Comparison of ENCODE assay signal across 20 cellular contexts in the genomic region with DNA sequence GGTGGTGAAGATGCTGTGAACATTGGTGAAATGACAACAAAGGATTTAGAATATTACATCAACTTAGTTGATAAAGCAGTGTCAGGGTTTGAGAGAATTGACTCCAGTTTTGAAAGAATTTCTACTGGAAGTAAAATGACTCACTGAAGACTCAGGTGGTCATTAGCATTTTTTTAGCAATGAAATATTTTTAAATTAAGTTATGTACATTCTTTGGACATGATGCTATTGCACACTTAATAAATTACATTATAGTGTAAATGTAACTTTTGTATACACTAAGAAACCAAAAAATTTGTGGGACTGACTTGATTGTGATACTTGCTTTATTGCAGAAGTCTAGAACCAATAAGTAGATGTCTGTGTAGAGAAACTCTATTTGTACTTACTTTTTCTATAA.
"Had no signal": no experiment of that assay in that cellular context is flagged by ENCODE, and none has a peak within 500 bp of the region (broad histone marks: within the 10 kb centered on the region; RNA-seq: fewer than 3 reads in every experiment).

No MANE protein-coding gene starts in this region.

- H3K27me3 ChIP-seq: cardiac muscle cell, thyroid gland had no signal

- H3K9me3 Mint-ChIP-seq: activated naive CD4-positive, alpha-beta T cell treated with anti-CD3 and anti-CD28 coated beads, Interleukin-2, amount 50 U/mL, for 24 hours; effector memory CD8-positive, alpha-beta T cell; natural killer cell treated with Interleukin-12 subunit alpha and Interleukin-12 subunit beta and Interleukin-15 and Interleukin-18, amount 100 ng/mL, for 72 hours; T-cell had no signal

- H3K9me3 ChIP-seq: thyroid gland had no signal

- H3K4me3 Mint-ChIP-seq: activated CD4-positive, alpha-beta T cell treated with anti-CD3 and anti-CD28 coated beads, Interleukin-2, amount 10 ng/mL, durations not matched to agents 7 days and 5 days; activated naive CD4-positive, alpha-beta T cell treated with anti-CD3 and anti-CD28 coated beads, Interleukin-2, amount 50 U/mL, for 24 hours; effector memory CD8-positive, alpha-beta T cell; mesothelial cell of epicardium; natural killer cell treated with Interleukin-12 subunit alpha and Interleukin-12 subunit beta and Interleukin-15 and Interleukin-18, amount 100 ng/mL, for 72 hours; T-cell had no signal

- H3K27ac Mint-ChIP-seq: activated CD4-positive, alpha-beta T cell treated with anti-CD3 and anti-CD28 coated beads, Interleukin-2, amount 10 ng/mL, durations not matched to agents 7 days and 5 days; activated naive CD4-positive, alpha-beta T cell treated with anti-CD3 and anti-CD28 coated beads, Interleukin-2, amount 50 U/mL, for 24 hours; mesothelial cell of epicardium; natural killer cell treated with Interleukin-12 subunit alpha and Interleukin-12 subunit beta and Interleukin-15 and Interleukin-18, amount 100 ng/mL, for 72 hours had no signal

- H3K4me1 Mint-ChIP-seq: activated CD4-positive, alpha-beta T cell treated with anti-CD3 and anti-CD28 coated beads, Interleukin-2, amount 10 ng/mL, durations not matched to agents 7 days and 5 days; activated naive CD4-positive, alpha-beta T cell treated with anti-CD3 and anti-CD28 coated beads, Interleukin-2, amount 50 U/mL, for 24 hours; mesothelial cell of epicardium had no signal

- H3K27me3 Mint-ChIP-seq: activated CD4-positive, alpha-beta T cell treated with anti-CD3 and anti-CD28 coated beads, Interleukin-2, amount 10 ng/mL, durations not matched to agents 7 days and 5 days; activated naive CD4-positive, alpha-beta T cell treated with anti-CD3 and anti-CD28 coated beads, Interleukin-2, amount 50 U/mL, for 24 hours; effector memory CD8-positive, alpha-beta T cell; natural killer cell treated with Interleukin-12 subunit alpha and Interleukin-12 subunit beta and Interleukin-15 and Interleukin-18, amount 100 ng/mL, for 72 hours; T-cell had no signal

- ATAC-seq: effector memory CD8-positive, alpha-beta T cell; natural killer cell treated with Interleukin-12 subunit alpha and Interleukin-12 subunit beta and Interleukin-15 and Interleukin-18, amount 100 ng/mL, for 72 hours; T-cell had no signal

- DNase-seq: activated CD4-positive, alpha-beta T cell treated with anti-CD3 and anti-CD28 coated beads, Interleukin-2, amount 10 ng/mL, durations not matched to agents 7 days and 5 days; activated CD8-positive, alpha-beta memory T cell treated with anti-CD3 and anti-CD28 coated beads, Interleukin-2, amount 50 U/mL, for 4 hours; activated gamma-delta T cell; activated T-cell treated with anti-CD3 and anti-CD28 coated beads, Interleukin-2, amount 50 U/mL, for 48 hours; effector memory CD8-positive, alpha-beta T cell; foreskin melanocyte; glutamatergic neuron; hippocampal formation; islet precursor cell; nucleus accumbens; stimulated activated CD8-positive, alpha-beta memory T cell treated with anti-CD3 and anti-CD28 coated beads, Interleukin-4, amount 100 ng/mL, for 48 hours; stimulated activated naive CD4-positive, alpha-beta T cell; T-cell; T-helper 9 cell; thyroid gland had no signal

- H3K4me1 ChIP-seq: thyroid gland had no signal

- H3K4me3 ChIP-seq: cardiac muscle cell, lung, thyroid gland had no signal

- H3K27ac ChIP-seq: cardiac muscle cell, thyroid gland had no signal
